In the genomic region with DNA sequence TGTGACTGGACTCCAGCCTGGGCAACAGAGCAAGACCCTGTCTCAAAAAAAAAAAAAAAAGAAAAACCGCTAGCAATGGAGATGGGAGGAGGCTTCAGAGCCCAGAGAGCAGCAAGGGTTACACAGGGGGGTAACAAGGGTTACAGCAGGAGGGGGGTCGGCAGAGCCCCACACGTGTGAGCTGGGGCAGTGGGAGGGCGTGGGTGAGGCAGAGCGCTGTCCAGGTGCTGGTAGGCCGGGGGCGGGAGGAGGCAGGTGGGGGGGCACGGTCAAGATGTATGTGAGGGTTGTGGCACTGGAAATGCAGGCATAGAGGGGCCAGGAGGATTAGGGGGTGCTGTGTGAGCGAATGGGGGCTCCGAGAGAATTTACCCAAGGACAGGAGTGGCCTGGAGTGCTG, we compare ENCODE assay signal across 1 cellular context.
TF ChIP-seq lines count a peak whose summit lies in the region.

No MANE protein-coding gene starts in this region.

TF ChIP-seq in HEK293T, 16 proteins besides CTCF, POLR2A, EP300 and RAD21:
- TF ChIP-seq CTBP1 (IDR thresholded peaks at IDR 0.05; ENCODE audit: borderline replicate concordance) (no peak), NFRKB (IDR thresholded peaks at IDR 0.05) (no peak), FOXA1 (IDR thresholded peaks at IDR 0.05) (no peak), TARDBP (IDR thresholded peaks at IDR 0.05) (no peak), LEF1 (IDR thresholded peaks at IDR 0.05; ENCODE audit: borderline replicate concordance) (no peak), ELF4 (IDR thresholded peaks at IDR 0.05) (no peak)
TF ChIP-seq in HEK293T: peak in this region for 0.
